Comparison of ENCODE assay signal across 17 cellular contexts in the genomic region with DNA sequence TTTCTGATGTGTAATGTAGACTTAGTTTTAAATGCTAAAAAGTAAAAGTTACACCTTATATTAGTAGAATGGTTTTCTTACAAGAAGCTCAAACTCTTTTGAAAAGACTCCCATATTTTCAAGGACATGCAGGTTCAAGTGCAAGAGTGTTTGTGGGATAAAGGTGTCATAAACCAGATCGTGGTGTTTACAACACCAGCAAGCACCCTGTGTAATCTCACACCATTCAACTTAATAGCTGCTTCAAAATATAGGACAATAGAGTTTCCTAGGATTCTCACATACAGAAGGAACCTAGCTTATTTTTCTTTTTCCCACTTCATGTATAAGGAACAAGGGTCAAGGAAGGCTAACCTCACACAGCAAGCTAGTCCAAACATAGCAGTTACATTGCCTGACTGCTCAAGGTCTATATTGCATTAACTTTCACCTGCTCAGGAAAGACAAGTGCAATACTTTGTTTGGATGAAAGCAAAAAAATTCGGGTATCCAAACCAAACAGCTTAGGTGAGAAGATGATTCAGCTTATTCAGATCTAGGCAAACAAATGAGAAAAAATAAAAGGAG.
DNase-seq lines count a peak whose midpoint lies in the region; ATAC-seq, FAIRE-seq and TF ChIP-seq lines count a peak whose summit lies in the region.
"Had no signal": no experiment of that assay in that cellular context is flagged by ENCODE, and none has a peak within 500 bp of the region (broad histone marks: within the 10 kb centered on the region; RNA-seq: fewer than 3 reads in every experiment).

No MANE protein-coding gene starts in this region.

- peak overlapping the region; percentile 29 for H3K27ac Mint-ChIP-seq in T-helper 2 cell treated with Interferon-gamma antibody and Interleukin-4, amounts not matched to agents 5 μg/mL and 100 μg/mL, for 36 hours
- H3K27ac Mint-ChIP-seq in stimulated activated effector memory CD8-positive, alpha-beta T cell treated with anti-CD3 and anti-CD28 coated beads, Interleukin-12 subunit alpha, Interleukin-12 subunit beta, amount 100 ng/mL, for 72 hours: peak overlapping the region; percentile 64

- DNase-seq in T-helper 2 cell treated with Interferon-gamma antibody and Interleukin-4, amounts not matched to agents 5 μg/mL and 100 μg/mL, for 36 hours (ENCODE audit: low spot score): no peak
- DNase-seq in T-helper 2 cell (no peak), NCI-H2227 treated with DMSO at 0.1 percent for 48 hours (lab: John Stamatoyannopoulos, UW) (peak; percentile 66), tibial nerve (ENCODE audit: low spot score in 2 of 2) (no peak), stomach (no peak), A172 (ENCODE audit: low spot score) (no peak)
- no peak for DNase-seq in stimulated activated effector memory CD8-positive, alpha-beta T cell treated with anti-CD3 and anti-CD28 coated beads, Interleukin-12 subunit alpha, Interleukin-12 subunit beta, amount 100 ng/mL, for 72 hours (ENCODE audit: low spot score in 2 of 2)
- DNase-seq: C1 segment of cervical spinal cord, NCI-H1436, NCI-H2081, NCI-H446, NCI-H69, PC-3 had no signal

- FAIRE-seq in islet of Langerhans (lab: Jason Lieb, UNC): peak; percentile 62
- FAIRE-seq: HTR-8/SVneo had no signal

- intact Hi-C loops in stomach (cut with DNase I; ENCODE audit: low total_unique reads): no loop called here

- TF ChIP-seq EP300 in tibial nerve (IDR thresholded peaks at IDR 0.05): no peak
- no peak for TF ChIP-seq EP300 in stomach (IDR thresholded peaks at IDR 0.05)

- H3K4me1 Mint-ChIP-seq in T-helper 2 cell treated with Interferon-gamma antibody and Interleukin-4, amounts not matched to agents 5 μg/mL and 100 μg/mL, for 36 hours (ENCODE audit: low read depth): peaks cover 24% of the 10 kb centered on the region
- H3K4me1 Mint-ChIP-seq in stimulated activated effector memory CD8-positive, alpha-beta T cell treated with anti-CD3 and anti-CD28 coated beads, Interleukin-12 subunit alpha, Interleukin-12 subunit beta, amount 100 ng/mL, for 72 hours: peaks cover 24% of the 10 kb centered on the region

- peak overlapping the region; percentile 58 for H3K4me3 Mint-ChIP-seq in T-helper 2 cell treated with Interferon-gamma antibody and Interleukin-4, amounts not matched to agents 5 μg/mL and 100 μg/mL, for 36 hours
- H3K4me3 Mint-ChIP-seq in stimulated activated effector memory CD8-positive, alpha-beta T cell treated with anti-CD3 and anti-CD28 coated beads, Interleukin-12 subunit alpha, Interleukin-12 subunit beta, amount 100 ng/mL, for 72 hours: no peak overlapping the region

- H3K9me3 ChIP-seq in tibial nerve: no peaks in the 10 kb centered on the region
- no peaks in the 10 kb centered on the region for H3K9me3 ChIP-seq in stomach
- H3K9me3 ChIP-seq: SJSA1 had no signal

- no peak for TF ChIP-seq CTCF in tibial nerve (IDR thresholded peaks at IDR 0.05)
- TF ChIP-seq CTCF in stomach (IDR thresholded peaks at IDR 0.05): no peak

- H3K27me3 ChIP-seq in tibial nerve (no peaks in the 10 kb centered on the region), stomach (no peaks in the 10 kb centered on the region)
- H3K27me3 ChIP-seq: SJSA1 had no signal

- no peak for ATAC-seq in stimulated activated effector memory CD8-positive, alpha-beta T cell treated with anti-CD3 and anti-CD28 coated beads, Interleukin-12 subunit alpha, Interleukin-12 subunit beta, amount 100 ng/mL, for 72 hours
- ATAC-seq: HCT116, PC-3 had no signal

- H3K27me3 Mint-ChIP-seq in T-helper 2 cell treated with Interferon-gamma antibody and Interleukin-4, amounts not matched to agents 5 μg/mL and 100 μg/mL, for 36 hours (ENCODE audit: low read depth): peaks cover 15% of the 10 kb centered on the region

- no peaks in the 10 kb centered on the region for H3K9me3 Mint-ChIP-seq in T-helper 2 cell treated with Interferon-gamma antibody and Interleukin-4, amounts not matched to agents 5 μg/mL and 100 μg/mL, for 36 hours
- peaks cover 4% of the 10 kb centered on the region for H3K9me3 Mint-ChIP-seq in stimulated activated effector memory CD8-positive, alpha-beta T cell treated with anti-CD3 and anti-CD28 coated beads, Interleukin-12 subunit alpha, Interleukin-12 subunit beta, amount 100 ng/mL, for 72 hours

- H3K27ac ChIP-seq in tibial nerve (no peak overlapping the region), stomach (no peak overlapping the region)
- H3K27ac ChIP-seq: SJSA1 had no signal

- H3K4me3 ChIP-seq in tibial nerve (no peak overlapping the region), stomach (no peak overlapping the region)
- H3K4me3 ChIP-seq: SJSA1 had no signal

- H3K4me1 ChIP-seq in tibial nerve: no peaks in the 10 kb centered on the region
- H3K4me1 ChIP-seq in stomach: no peaks in the 10 kb centered on the region
- H3K4me1 ChIP-seq: SJSA1 had no signal

- 44 to 54% methylated on average over 2 of the region's 2 CpGs for WGBS in tibial nerve, 2 donors
- 19 to 25% (median 22%) methylated on average over 2 of the region's 2 CpGs for WGBS in stomach, 5 donors

- TF ChIP-seq POLR2A in tibial nerve (IDR thresholded peaks at IDR 0.05) (no peak), stomach (IDR thresholded peaks at IDR 0.05) (no peak)

- H3K36me3 Mint-ChIP-seq in T-helper 2 cell treated with Interferon-gamma antibody and Interleukin-4, amounts not matched to agents 5 μg/mL and 100 μg/mL, for 36 hours (ENCODE audit: low read depth): peaks cover 3% of the 10 kb centered on the region
- H3K36me3 Mint-ChIP-seq in stimulated activated effector memory CD8-positive, alpha-beta T cell treated with anti-CD3 and anti-CD28 coated beads, Interleukin-12 subunit alpha, Interleukin-12 subunit beta, amount 100 ng/mL, for 72 hours: peaks cover 19% of the 10 kb centered on the region

- H3K36me3 ChIP-seq in tibial nerve (no peaks in the 10 kb centered on the region), stomach (no peaks in the 10 kb centered on the region)
- H3K36me3 ChIP-seq: SJSA1 had no signal
